Comparison of ENCODE assay signal across 18 cellular contexts in genomic region chr15:40032125-40032839, GRCh38. TPM values are rescaled to one million over a fixed set of nuclear protein-coding genes. Genes with fewer than 3 reads are reported as not detected.
DNase-seq lines count a peak whose midpoint lies in the region; ATAC-seq and TF ChIP-seq lines count a peak whose summit lies in the region.
"Had no signal": no experiment of that assay in that cellular context is flagged by ENCODE, and none has a peak within 500 bp of the region (broad histone marks: within the 10 kb centered on the region; RNA-seq: fewer than 3 reads in every experiment).

No MANE protein-coding gene starts in this region.

- no peaks in the 10 kb centered on the region; the same call in 1 of the 2 replicates for H4K20me1 ChIP-seq in IMR-90 (ENCODE audit: insufficient read depth, low read length)

- no peaks in the 10 kb centered on the region for H3K4me1 ChIP-seq in IMR-90 (ENCODE audit: control insufficient read depth, insufficient read depth, low read length)
- H3K4me1 ChIP-seq in right cardiac atrium (ENCODE audit: control insufficient read depth, insufficient read depth, low read length) = no peaks in the 10 kb centered on the region
- H3K4me1 ChIP-seq: SJSA1 had no signal

- no peak overlapping the region for H3K4me3 Mint-ChIP-seq in activated naive CD4-positive, alpha-beta T cell treated with anti-CD3 and anti-CD28 coated beads for 36 hours
- H3K4me3 Mint-ChIP-seq: activated CD8-positive, alpha-beta memory T cell treated with anti-CD3 and anti-CD28 coated beads, Interleukin-2, amount 10 ng/mL, durations not matched to agents 7 days and 5 days had no signal

- WGBS in IMR-90 (ENCODE audit: extremely low coverage in 2 of 2, insufficient read length in 1 of 2), 2 experiments = no CpG with 5 or more reads among the region's 6 CpGs
- WGBS in right cardiac atrium = 66% methylated on average over 6 of the region's 6 CpGs

- no peak overlapping the region for H3K27ac Mint-ChIP-seq in activated naive CD4-positive, alpha-beta T cell treated with anti-CD3 and anti-CD28 coated beads for 36 hours
- H3K27ac Mint-ChIP-seq: activated CD8-positive, alpha-beta memory T cell treated with anti-CD3 and anti-CD28 coated beads, Interleukin-2, amount 10 ng/mL, durations not matched to agents 7 days and 5 days had no signal

- no peak overlapping the region for H2AK5ac ChIP-seq in IMR-90 (ENCODE audit: low read depth, low read length)

- no peaks in the 10 kb centered on the region for H3K9me3 Mint-ChIP-seq in activated naive CD4-positive, alpha-beta T cell treated with anti-CD3 and anti-CD28 coated beads for 36 hours

- H3K4ac ChIP-seq in IMR-90 (ENCODE audit: low read depth, low read length) = no peak overlapping the region

- TF ChIP-seq POLR2A in IMR-90 (IDR thresholded peaks at IDR 0.05; ENCODE audit: low read depth, low read length) = no peak

- H3K27me3 Mint-ChIP-seq in activated naive CD4-positive, alpha-beta T cell treated with anti-CD3 and anti-CD28 coated beads for 36 hours (ENCODE audit: low read depth) = no peaks in the 10 kb centered on the region
- H3K27me3 Mint-ChIP-seq: activated CD8-positive, alpha-beta memory T cell treated with anti-CD3 and anti-CD28 coated beads, Interleukin-2, amount 10 ng/mL, durations not matched to agents 7 days and 5 days had no signal

- no peak overlapping the region for H2BK20ac ChIP-seq in IMR-90 (ENCODE audit: low read depth, low read length)

- no peak for TF ChIP-seq CTCF in IMR-90 (conservative IDR thresholded peaks at IDR 0.05; ENCODE audit: low read depth, low read length)
- TF ChIP-seq CTCF in GM10248 (IDR thresholded peaks at IDR 0.05; ENCODE audit: control extremely low read depth, extremely low read depth, low read depth, missing control alignments) = no peak

- H3K9me3 ChIP-seq in IMR-90 (ENCODE audit: control insufficient read depth, insufficient read depth, low read length) (no peaks in the 10 kb centered on the region), right cardiac atrium (ENCODE audit: control insufficient read depth, low read length) (no peaks in the 10 kb centered on the region)
- H3K9me3 ChIP-seq: neutrophil, SJSA1 had no signal

- H3K4me1 Mint-ChIP-seq in activated naive CD4-positive, alpha-beta T cell treated with anti-CD3 and anti-CD28 coated beads for 36 hours (ENCODE audit: low read depth) = peaks cover 14% of the 10 kb centered on the region

- no peak for DNase-seq in IMR-90
- DNase-seq in right cardiac atrium = no peak
- DNase-seq in substantia nigra (lab: John Stamatoyannopoulos, UW) = peak in 19 of 49 donors; percentile 2 to 55 (median 21)
- DNase-seq in posterior cingulate gyrus = no peak
- DNase-seq in activated naive CD4-positive, alpha-beta T cell treated with anti-CD3 and anti-CD28 coated beads for 36 hours = no peak
- no peak for DNase-seq in GM10248 (ENCODE audit: extremely low spot score)
- no peak for DNase-seq in activated naive CD4-positive, alpha-beta T cell (lab: John Stamatoyannopoulos, UW)
- DNase-seq: activated CD4-positive, CD25-positive, alpha-beta regulatory T cell treated with anti-CD3 and anti-CD28 coated beads, Interleukin-2, amount 50 U/mL, for 72 hours; activated CD8-positive, alpha-beta memory T cell treated with anti-CD3 and anti-CD28 coated beads, Interleukin-2, amount 10 ng/mL, durations not matched to agents 7 days and 5 days; activated gamma-delta T cell; HCEC 1CT; left cardiac atrium; OCI-M1; stimulated activated CD4-positive, alpha-beta T cell treated with anti-CD3 and anti-CD28 coated beads, Interleukin-2, amount 100 ng/mL, for 48 hours; T1000 had no signal

- H2BK15ac ChIP-seq in IMR-90 (ENCODE audit: low read depth, low read length) = no peak overlapping the region

- H3K36me3 Mint-ChIP-seq in activated naive CD4-positive, alpha-beta T cell treated with anti-CD3 and anti-CD28 coated beads for 36 hours (ENCODE audit: low read depth) = peaks cover 32% of the 10 kb centered on the region

- H3K14ac ChIP-seq in IMR-90 (replicated peaks; ENCODE audit: low read depth, low read length) = no peak overlapping the region

- no peak overlapping the region for H3K18ac ChIP-seq in IMR-90 (ENCODE audit: low read depth, low read length)

- H3K27ac ChIP-seq in IMR-90 (ENCODE audit: insufficient read depth, low read length) (no peak overlapping the region), cingulate gyrus (ENCODE audit: low read depth, low read length) (peak overlapping the region; percentile 23), right cardiac atrium (ENCODE audit: low read length) (no peak overlapping the region), substantia nigra (ENCODE audit: low read depth, low read length, poor library complexity, severe bottlenecking) (peak overlapping the region; percentile 32)
- H3K27ac ChIP-seq: neutrophil, SJSA1 had no signal

- H3K4me2 ChIP-seq in IMR-90 (ENCODE audit: low read depth, low read length) = no peak overlapping the region

- H2BK120ac ChIP-seq in IMR-90 (ENCODE audit: low read depth, low read length) = no peak overlapping the region

- in situ Hi-C loops in IMR-90 (cut with MboI; ENCODE audit: low sequenced_read_pairs) = no loop called here

- dilution Hi-C loops in IMR-90 (cut with HindIII; ENCODE audit: low sequenced_read_pairs, unreplicated experiment) = no loop called here

- no peak overlapping the region for H4K91ac ChIP-seq in IMR-90 (ENCODE audit: insufficient read depth, low read depth, low read length)

- BruUV-seq in IMR-90 (replicated peaks; lab: Mats Ljungman, UMichigan) = no TSS peak

- peaks cover 44% of the 10 kb centered on the region for H3K36me3 ChIP-seq in IMR-90 (ENCODE audit: control insufficient read depth, insufficient read depth, low read length)

- H2AFZ ChIP-seq in IMR-90 (replicated peaks; ENCODE audit: low read length, poor library complexity) = no peak overlapping the region

- H2BK5ac ChIP-seq in IMR-90 (ENCODE audit: low read depth, low read length, poor library complexity, severe bottlenecking) = no peak overlapping the region

- H3K9ac ChIP-seq in IMR-90 (ENCODE audit: low read depth, low read length) = no peak overlapping the region

- H3K27me3 ChIP-seq in IMR-90 (ENCODE audit: control insufficient read depth, insufficient read depth, low read length) (no peaks in the 10 kb centered on the region), right cardiac atrium (ENCODE audit: control insufficient read depth, insufficient read depth) (no peaks in the 10 kb centered on the region)
- H3K27me3 ChIP-seq: neutrophil, SJSA1 had no signal

- H3K9me1 ChIP-seq in IMR-90 (ENCODE audit: insufficient read depth, low read length) = no peaks in the 10 kb centered on the region

- TF ChIP-seq RAD21 in IMR-90 (IDR thresholded peaks at IDR 0.05; ENCODE audit: low read length) = no peak

- ATAC-seq in IMR-90 (ENCODE audit: low read depth) (no peak), right cardiac atrium (peak; percentile 34 to 66)
- ATAC-seq: activated CD8-positive, alpha-beta memory T cell treated with anti-CD3 and anti-CD28 coated beads, Interleukin-2, amount 10 ng/mL, durations not matched to agents 7 days and 5 days had no signal

- CTCF ChIA-PET in IMR-90 (lab: Yijun Ruan, JAX) (interaction anchor here (0.7 kb wide), 1 partner anchor 242 kb away, joined by 3 read pairs; no protein-coding TSS in a partner anchor), GM10248 (lab: Yijun Ruan, JAX) (interaction anchor here (1.0 to 22.7 kb wide), 5 partner anchors 7 to 243 kb away, joined by 3 to 511 read pairs (median 7); partner anchors contain the start of gene BMF)
- CTCF ChIA-PET in activated naive CD4-positive, alpha-beta T cell treated with anti-CD3 and anti-CD28 coated beads for 36 hours (lab: Charles Lee) = interaction anchor here (0.7 to 3.2 kb wide), 3 partner anchors 13 to 1433 kb away, joined by 3 to 19 read pairs (median 3); no protein-coding TSS in a partner anchor

- peak overlapping the region in 1 of 2 experiments; percentile 34; a peak in 1 of 4 replicates for H4K8ac ChIP-seq in IMR-90 (ENCODE audit: low read depth in 2 of 2, low read length in 2 of 2)

- intact Hi-C loops in IMR-90 (cut with micrococcal nuclease) = no loop called here
- intact Hi-C loops in right cardiac atrium (cut with DNase I) = no loop called here
- intact Hi-C loops in posterior cingulate gyrus (cut with DNase I) = loop anchor here (5.0 kb wide), 1 partner anchor 245 kb away; no protein-coding TSS in a partner anchor
- intact Hi-C loops in activated naive CD4-positive, alpha-beta T cell treated with anti-CD3 and anti-CD28 coated beads for 36 hours (cut with micrococcal nuclease) = no loop called here

- no peak overlapping the region for H3K23ac ChIP-seq in IMR-90 (ENCODE audit: low read depth, low read length)

- peaks cover 7 to 27% of the 10 kb centered on the region in 2 experiments; a peak in 3 of 4 replicates for H3K79me1 ChIP-seq in IMR-90 (ENCODE audit: low read depth in 1 of 2, low read length in 2 of 2)

- H2AK9ac ChIP-seq in IMR-90 (replicated peaks; ENCODE audit: low read depth, low read length, poor library complexity) = no peak overlapping the region

- POLR2A ChIA-PET in IMR-90 (lab: Charles Lee; ENCODE audit: unreplicated experiment) (interaction anchor here (0.6 kb wide), 1 partner anchor 178 kb away, joined by 5 read pairs; no protein-coding TSS in a partner anchor), GM10248 (lab: Yijun Ruan, JAX) (no interaction called here)

- H4K5ac ChIP-seq in IMR-90 (ENCODE audit: low read depth, low read length) = no peak overlapping the region

- H3K4me3 ChIP-seq in IMR-90 (ENCODE audit: insufficient read depth, low read depth, low read length) (no peak overlapping the region), right cardiac atrium (ENCODE audit: low read length) (no peak overlapping the region)
- H3K4me3 ChIP-seq: SJSA1 had no signal

- no peak overlapping the region for H3K56ac ChIP-seq in IMR-90 (ENCODE audit: extremely low read depth, insufficient read depth, low read length)

TF ChIP-seq in IMR-90, 13 proteins besides CTCF, POLR2A, EP300 and RAD21 (continues in another document):
- no peak for TF ChIP-seq CHD1 (IDR thresholded peaks at IDR 0.05; ENCODE audit: low read depth, low read length)
- no peak for TF ChIP-seq CEBPB (IDR thresholded peaks at IDR 0.05; ENCODE audit: low read depth, low read length)

RNA-seq across cellular contexts. Expression of gene SRP14, which starts 6.7 kb away (rescaled TPM):
- 106 and 205 TPM in 2 replicates for total RNA-seq in IMR-90 (2012; rRNA removed)
- polyA plus RNA-seq in IMR-90 (2012; rRNA removed) = 295 and 296 TPM in 2 replicates
- polyA plus RNA-seq in IMR-90 (2012; cell fraction: cytosol; rRNA removed) = 198 and 487 TPM in 2 replicates
- polyA plus RNA-seq in IMR-90 (2012; cell fraction: nucleus; rRNA removed; ENCODE audit: low replicate concordance) = 41.4 and 203 TPM in 2 replicates
- total RNA-seq in right cardiac atrium = 100 to 1,000 TPM; 184 to 229 (median 210) TPM
- 574 TPM for polyA plus RNA-seq in right cardiac atrium
- 100 to 1,000 TPM; 185 to 198 TPM for total RNA-seq in activated naive CD4-positive, alpha-beta T cell treated with anti-CD3 and anti-CD28 coated beads for 36 hours

Comparison
In these comparisons a context has a peak if more than half of its experiments do, and no peak if none do; other contexts are left out.
1. H3K27ac ChIP-seq: peak in cingulate gyrus (single experiment) and substantia nigra (single experiment); none in IMR-90 (single experiment) and right cardiac atrium (single experiment).